9 cellular contexts compared by ENCODE assay signal in genomic region chr9:38047301-38048251, GRCh38. TPM values are rescaled to one million over a fixed set of nuclear protein-coding genes. Genes with fewer than 3 reads are reported as not detected.
DNase-seq lines count a peak whose midpoint lies in the region; ATAC-seq, FAIRE-seq and TF ChIP-seq lines count a peak whose summit lies in the region.
"Had no signal": no experiment of that assay in that cellular context is flagged by ENCODE, and none has a peak within 500 bp of the region (broad histone marks: within the 10 kb centered on the region; RNA-seq: fewer than 3 reads in every experiment).

No MANE protein-coding gene starts in this region.

- H3K36me3 Mint-ChIP-seq in activated naive CD4-positive, alpha-beta T cell treated with anti-CD3 and anti-CD28 coated beads, Interleukin-2, amount 50 U/mL, for 24 hours, result no peaks in the 10 kb centered on the region
- H3K36me3 Mint-ChIP-seq: activated naive CD8-positive, alpha-beta T cell had no signal

- H3K4me1 Mint-ChIP-seq in activated naive CD4-positive, alpha-beta T cell treated with anti-CD3 and anti-CD28 coated beads, Interleukin-2, amount 50 U/mL, for 24 hours, result peaks cover 11% of the 10 kb centered on the region

- no peaks in the 10 kb centered on the region for H3K27me3 ChIP-seq in esophagus (ENCODE audit: control insufficient read depth in 1 of 2, insufficient read depth in 2 of 2, low read length in 2 of 2)

- H3K4me1 ChIP-seq in esophagus (ENCODE audit: control insufficient read depth in 2 of 2, insufficient read depth in 2 of 2, low read length in 1 of 2) (peaks cover 15 to 17% of the 10 kb centered on the region in 2 donors), mucosa of descending colon (ENCODE audit: low read depth) (peaks cover 27% of the 10 kb centered on the region)

- H3K9me3 ChIP-seq in esophagus (ENCODE audit: control insufficient read depth in 2 of 2, insufficient read depth in 1 of 2, low read depth in 1 of 2, low read length in 1 of 2) (no peaks in the 10 kb centered on the region), mucosa of descending colon (no peaks in the 10 kb centered on the region)

- H3K4me3 Mint-ChIP-seq in activated naive CD4-positive, alpha-beta T cell treated with anti-CD3 and anti-CD28 coated beads, Interleukin-2, amount 50 U/mL, for 24 hours, result peak overlapping the region; percentile 39
- H3K4me3 Mint-ChIP-seq: activated naive CD8-positive, alpha-beta T cell had no signal

- FAIRE-seq in RCC 7860 (lab: Jason Lieb, UNC), result peak; percentile 90

- no peak for DNase-seq in activated naive CD4-positive, alpha-beta T cell treated with anti-CD3 and anti-CD28 coated beads, Interleukin-2, amount 50 U/mL, for 16 hours
- DNase-seq in RCC 7860 (ENCODE audit: low spot score), result peak; percentile 96
- DNase-seq in mucosa of descending colon, result peak; percentile 71 to 77 (median 73)

- H3K9me3 Mint-ChIP-seq in activated naive CD4-positive, alpha-beta T cell treated with anti-CD3 and anti-CD28 coated beads, Interleukin-2, amount 50 U/mL, for 24 hours, result no peaks in the 10 kb centered on the region

- peak overlapping the region; percentile 76 to 97 for H3K27ac ChIP-seq in esophagus (ENCODE audit: low read depth in 2 of 2, low read length in 1 of 2)

- ATAC-seq in mucosa of descending colon, result peak; percentile 88
- no peak for ATAC-seq in HG02571 (IDR thresholded peaks at IDR 0.05; ENCODE audit: unreplicated experiment)
- no peak for ATAC-seq in GM18505 (IDR thresholded peaks at IDR 0.05; ENCODE audit: unreplicated experiment)
- ATAC-seq in HG03159 (IDR thresholded peaks at IDR 0.05; ENCODE audit: unreplicated experiment), result no peak

- WGBS in esophagus, 2 donors, result 26% methylated on average over 15 of the region's 15 CpGs

- H3K36me3 ChIP-seq in esophagus (ENCODE audit: control insufficient read depth in 2 of 2, insufficient read depth in 2 of 2, low read length in 1 of 2) (no peaks in the 10 kb centered on the region), mucosa of descending colon (ENCODE audit: low read depth) (no peaks in the 10 kb centered on the region)

- H3K27me3 Mint-ChIP-seq in activated naive CD4-positive, alpha-beta T cell treated with anti-CD3 and anti-CD28 coated beads, Interleukin-2, amount 50 U/mL, for 24 hours, result no peaks in the 10 kb centered on the region
- H3K27me3 Mint-ChIP-seq: activated naive CD8-positive, alpha-beta T cell had no signal

- TF ChIP-seq POLR2A in GM18505 (IDR thresholded peaks at IDR 0.05; ENCODE audit: borderline replicate concordance, extremely low read depth, insufficient read depth, insufficient read length), result no peak

- intact Hi-C loops in mucosa of descending colon (cut with DNase I, micrococcal nuclease), result no loop called here

- H3K27ac Mint-ChIP-seq in activated naive CD4-positive, alpha-beta T cell treated with anti-CD3 and anti-CD28 coated beads, Interleukin-2, amount 50 U/mL, for 24 hours, result no peak overlapping the region
- H3K27ac Mint-ChIP-seq: activated naive CD8-positive, alpha-beta T cell had no signal

- TF ChIP-seq CTCF in mucosa of descending colon (IDR thresholded peaks at IDR 0.05), result no peak

- H3K4me3 ChIP-seq in esophagus (ENCODE audit: low read depth in 1 of 2, low read length in 2 of 2), result no peak overlapping the region
- H3K4me3 ChIP-seq in mucosa of descending colon, result no peak overlapping the region

RNA-seq across cellular contexts. Expression of gene SHB, which starts 21.5 kb away (rescaled TPM):
- polyA plus RNA-seq in esophagus, result 10 to 100 TPM; 14.7 to 15.7 TPM
- total RNA-seq in mucosa of descending colon, result 10 to 100 TPM; 20.3 to 23.9 (median 20.6) TPM
